1 cellular context compared by ENCODE assay signal in genomic region chr6:26537160-26537845, GRCh38.
TF ChIP-seq lines count a peak whose summit lies in the region.

No MANE protein-coding gene starts in this region.

TF ChIP-seq in K562, 482 proteins besides CTCF, POLR2A, EP300 and RAD21 (continued from another document and continues in another):
- TF ChIP-seq, protein P1, sequence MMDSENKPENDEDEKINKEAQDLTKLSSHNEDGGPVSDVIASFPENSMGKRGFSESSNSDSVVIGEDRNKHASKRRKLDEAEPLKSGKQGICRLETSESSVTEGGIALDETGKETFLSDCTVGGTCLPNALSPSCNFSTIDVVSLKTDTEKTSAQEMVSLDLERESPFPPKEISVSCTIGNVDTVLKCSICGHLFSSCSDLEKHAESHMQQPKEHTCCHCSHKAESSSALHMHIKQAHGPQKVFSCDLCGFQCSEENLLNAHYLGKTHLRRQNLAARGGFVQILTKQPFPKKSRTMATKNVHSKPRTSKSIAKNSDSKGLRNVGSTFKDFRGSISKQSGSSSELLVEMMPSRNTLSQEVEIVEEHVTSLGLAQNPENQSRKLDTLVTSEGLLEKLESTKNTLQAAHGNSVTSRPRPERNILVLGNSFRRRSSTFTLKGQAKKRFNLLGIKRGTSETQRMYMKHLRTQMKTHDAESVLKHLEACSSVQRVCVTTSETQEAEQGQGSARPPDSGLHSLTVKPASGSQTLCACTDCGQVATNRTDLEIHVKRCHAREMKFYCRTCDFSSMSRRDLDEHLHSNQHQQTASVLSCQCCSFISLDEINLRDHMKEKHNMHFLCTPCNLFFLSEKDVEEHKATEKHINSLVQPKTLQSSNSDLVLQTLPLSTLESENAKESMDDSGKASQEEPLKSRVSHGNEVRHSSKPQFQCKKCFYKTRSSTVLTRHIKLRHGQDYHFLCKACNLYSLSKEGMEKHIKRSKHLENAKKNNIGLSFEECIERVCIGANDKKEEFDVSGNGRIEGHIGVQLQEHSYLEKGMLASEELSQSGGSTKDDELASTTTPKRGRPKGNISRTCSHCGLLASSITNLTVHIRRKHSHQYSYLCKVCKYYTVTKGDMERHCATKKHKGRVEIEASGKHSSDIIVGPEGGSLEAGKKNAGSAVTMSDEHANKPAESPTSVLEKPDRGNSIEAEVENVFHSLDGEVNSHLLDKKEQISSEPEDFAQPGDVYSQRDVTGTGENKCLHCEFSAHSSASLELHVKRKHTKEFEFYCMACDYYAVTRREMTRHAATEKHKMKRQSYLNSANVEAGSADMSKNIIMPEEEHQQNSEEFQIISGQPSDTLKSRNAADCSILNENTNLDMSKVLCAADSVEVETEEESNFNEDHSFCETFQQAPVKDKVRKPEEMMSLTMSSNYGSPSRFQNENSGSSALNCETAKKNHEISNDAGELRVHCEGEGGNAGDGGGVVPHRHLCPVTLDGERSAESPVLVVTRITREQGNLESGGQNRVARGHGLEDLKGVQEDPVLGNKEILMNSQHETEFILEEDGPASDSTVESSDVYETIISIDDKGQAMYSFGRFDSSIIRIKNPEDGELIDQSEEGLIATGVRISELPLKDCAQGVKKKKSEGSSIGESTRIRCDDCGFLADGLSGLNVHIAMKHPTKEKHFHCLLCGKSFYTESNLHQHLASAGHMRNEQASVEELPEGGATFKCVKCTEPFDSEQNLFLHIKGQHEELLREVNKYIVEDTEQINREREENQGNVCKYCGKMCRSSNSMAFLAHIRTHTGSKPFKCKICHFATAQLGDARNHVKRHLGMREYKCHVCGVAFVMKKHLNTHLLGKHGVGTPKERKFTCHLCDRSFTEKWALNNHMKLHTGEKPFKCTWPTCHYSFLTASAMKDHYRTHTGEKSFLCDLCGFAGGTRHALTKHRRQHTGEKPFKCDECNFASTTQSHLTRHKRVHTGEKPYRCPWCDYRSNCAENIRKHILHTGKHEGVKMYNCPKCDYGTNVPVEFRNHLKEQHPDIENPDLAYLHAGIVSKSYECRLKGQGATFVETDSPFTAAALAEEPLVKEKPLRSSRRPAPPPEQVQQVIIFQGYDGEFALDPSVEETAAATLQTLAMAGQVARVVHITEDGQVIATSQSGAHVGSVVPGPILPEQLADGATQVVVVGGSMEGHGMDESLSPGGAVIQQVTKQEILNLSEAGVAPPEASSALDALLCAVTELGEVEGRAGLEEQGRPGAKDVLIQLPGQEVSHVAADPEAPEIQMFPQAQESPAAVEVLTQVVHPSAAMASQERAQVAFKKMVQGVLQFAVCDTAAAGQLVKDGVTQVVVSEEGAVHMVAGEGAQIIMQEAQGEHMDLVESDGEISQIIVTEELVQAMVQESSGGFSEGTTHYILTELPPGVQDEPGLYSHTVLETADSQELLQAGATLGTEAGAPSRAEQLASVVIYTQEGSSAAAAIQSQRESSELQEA (IDR thresholded peaks at IDR 0.05; ENCODE audit: low read depth), result peak; percentile 78
- peak; percentile 74 for TF ChIP-seq ZKSCAN1 (IDR thresholded peaks at IDR 0.05; ENCODE audit: low read depth, low read length)
- TF ChIP-seq ZNF717 (CRISPR knock-in tag; IDR thresholded peaks at IDR 0.05), result no peak
- no peak for TF ChIP-seq ZNF696 (CRISPR knock-in tag; conservative IDR thresholded peaks at IDR 0.05)
- no peak for TF ChIP-seq RREB1 (CRISPR knock-in tag; IDR thresholded peaks at IDR 0.05)
- no peak; the same call in 1 of the 2 replicates for TF ChIP-seq BACH1 (tag; IDR thresholded peaks at IDR 0.05)
- no peak for TF ChIP-seq YBX1 (IDR thresholded peaks at IDR 0.05)
- TF ChIP-seq STAT5A (IDR thresholded peaks at IDR 0.05; ENCODE audit: borderline replicate concordance, low read length), result peak; percentile 56; the same call in 1 of the 2 replicates
- no peak for TF ChIP-seq SREBF2 (CRISPR knock-in tag; IDR thresholded peaks at IDR 0.05)
- TF ChIP-seq SRSF1 (IDR thresholded peaks at IDR 0.05; ENCODE audit: low read depth, low read length), result no peak
- TF ChIP-seq CHAMP1 (IDR thresholded peaks at IDR 0.05), result peak; percentile 53
- peak; percentile 69 for TF ChIP-seq ZBTB40 (IDR thresholded peaks at IDR 0.05)
- TF ChIP-seq ZBTB40 (CRISPR knock-in tag; IDR thresholded peaks at IDR 0.05), result peak; percentile 12; the same call in 1 of the 2 replicates
- TF ChIP-seq SLC30A9 (CRISPR knock-in tag; IDR thresholded peaks at IDR 0.05), result no peak
- TF ChIP-seq MTA2 (IDR thresholded peaks at IDR 0.05; ENCODE audit: low read depth), result peak; percentile 12; the same call in 1 of the 2 replicates
- TF ChIP-seq CEBPB (tag; IDR thresholded peaks at IDR 0.05), result peak; percentile 97
- TF ChIP-seq, protein P2, sequence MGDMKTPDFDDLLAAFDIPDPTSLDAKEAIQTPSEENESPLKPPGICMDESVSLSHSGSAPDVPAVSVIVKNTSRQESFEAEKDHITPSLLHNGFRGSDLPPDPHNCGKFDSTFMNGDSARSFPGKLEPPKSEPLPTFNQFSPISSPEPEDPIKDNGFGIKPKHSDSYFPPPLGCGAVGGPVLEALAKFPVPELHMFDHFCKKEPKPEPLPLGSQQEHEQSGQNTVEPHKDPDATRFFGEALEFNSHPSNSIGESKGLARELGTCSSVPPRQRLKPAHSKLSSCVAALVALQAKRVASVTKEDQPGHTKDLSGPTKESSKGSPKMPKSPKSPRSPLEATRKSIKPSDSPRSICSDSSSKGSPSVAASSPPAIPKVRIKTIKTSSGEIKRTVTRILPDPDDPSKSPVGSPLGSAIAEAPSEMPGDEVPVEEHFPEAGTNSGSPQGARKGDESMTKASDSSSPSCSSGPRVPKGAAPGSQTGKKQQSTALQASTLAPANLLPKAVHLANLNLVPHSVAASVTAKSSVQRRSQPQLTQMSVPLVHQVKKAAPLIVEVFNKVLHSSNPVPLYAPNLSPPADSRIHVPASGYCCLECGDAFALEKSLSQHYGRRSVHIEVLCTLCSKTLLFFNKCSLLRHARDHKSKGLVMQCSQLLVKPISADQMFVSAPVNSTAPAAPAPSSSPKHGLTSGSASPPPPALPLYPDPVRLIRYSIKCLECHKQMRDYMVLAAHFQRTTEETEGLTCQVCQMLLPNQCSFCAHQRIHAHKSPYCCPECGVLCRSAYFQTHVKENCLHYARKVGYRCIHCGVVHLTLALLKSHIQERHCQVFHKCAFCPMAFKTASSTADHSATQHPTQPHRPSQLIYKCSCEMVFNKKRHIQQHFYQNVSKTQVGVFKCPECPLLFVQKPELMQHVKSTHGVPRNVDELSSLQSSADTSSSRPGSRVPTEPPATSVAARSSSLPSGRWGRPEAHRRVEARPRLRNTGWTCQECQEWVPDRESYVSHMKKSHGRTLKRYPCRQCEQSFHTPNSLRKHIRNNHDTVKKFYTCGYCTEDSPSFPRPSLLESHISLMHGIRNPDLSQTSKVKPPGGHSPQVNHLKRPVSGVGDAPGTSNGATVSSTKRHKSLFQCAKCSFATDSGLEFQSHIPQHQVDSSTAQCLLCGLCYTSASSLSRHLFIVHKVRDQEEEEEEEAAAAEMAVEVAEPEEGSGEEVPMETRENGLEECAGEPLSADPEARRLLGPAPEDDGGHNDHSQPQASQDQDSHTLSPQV (IDR thresholded peaks at IDR 0.05), result peak; percentile 86
- peak; percentile 71; the same call in 1 of the 2 replicates for TF ChIP-seq ZNF384 (IDR thresholded peaks at IDR 0.05; ENCODE audit: low read depth, low read length)
